1 cellular context compared by ENCODE assay signal in genomic region chr4:184807797-184808718, GRCh38.
TF ChIP-seq lines count a peak whose summit lies in the region.

No MANE protein-coding gene starts in this region.

TF ChIP-seq in HepG2, 621 proteins besides CTCF, POLR2A, EP300 and RAD21 (continued from another document):
- TF ChIP-seq MLX (CRISPR knock-in tag; IDR thresholded peaks at IDR 0.05): peak; percentile 44; the same call in 1 of the 2 replicates
- TF ChIP-seq ZNF629 (CRISPR knock-in tag; conservative IDR thresholded peaks at IDR 0.05): no peak
- TF ChIP-seq ZNF569 (CRISPR knock-in tag; IDR thresholded peaks at IDR 0.05; ENCODE audit: borderline replicate concordance): no peak
- TF ChIP-seq IKZF1 (IDR thresholded peaks at IDR 0.05): no peak
- no peak for TF ChIP-seq BRCA1 (CRISPR knock-in tag; IDR thresholded peaks at IDR 0.05)
- TF ChIP-seq SOX13 (IDR thresholded peaks at IDR 0.05): peak; percentile 50
- peak in 1 of 2 experiments; percentile 94; a peak in 2 of 4 replicates for TF ChIP-seq SOX13 (CRISPR knock-in tag; conservative IDR thresholded peaks at IDR 0.05 in 1 of 2, IDR thresholded peaks at IDR 0.05 in 1 of 2)
- no peak for TF ChIP-seq ZNF260 (CRISPR knock-in tag; IDR thresholded peaks at IDR 0.05; ENCODE audit: borderline replicate concordance, low read depth)
- TF ChIP-seq RFX3 (CRISPR knock-in tag; IDR thresholded peaks at IDR 0.05): no peak
- 0 out of 2 replicates have a peak, but pooled peaks have one; percentile 17 for TF ChIP-seq TBX3 (IDR thresholded peaks at IDR 0.05; ENCODE audit: borderline replicate concordance)
- no peak for TF ChIP-seq ZNF18 (CRISPR knock-in tag; IDR thresholded peaks at IDR 0.05; ENCODE audit: insufficient replicate concordance)
- no peak for TF ChIP-seq DPF2 (CRISPR knock-in tag; IDR thresholded peaks at IDR 0.05; ENCODE audit: borderline replicate concordance, low read depth)
- no peak for TF ChIP-seq THYN1 (CRISPR knock-in tag; IDR thresholded peaks at IDR 0.05; ENCODE audit: borderline replicate concordance, low read depth)
- 0 out of 2 replicates have a peak, but pooled peaks have one; percentile 29 for TF ChIP-seq ZBTB20 (CRISPR knock-in tag; IDR thresholded peaks at IDR 0.05; ENCODE audit: borderline replicate concordance, low read depth)
- TF ChIP-seq ARNTL (CRISPR knock-in tag; IDR thresholded peaks at IDR 0.05): no peak
- no peak for TF ChIP-seq NFE2L1 (CRISPR knock-in tag; IDR thresholded peaks at IDR 0.05; ENCODE audit: borderline replicate concordance)
- TF ChIP-seq NAIF1 (CRISPR knock-in tag; IDR thresholded peaks at IDR 0.05; ENCODE audit: borderline replicate concordance): no peak
- TF ChIP-seq POLR2AphosphoS5 (IDR thresholded peaks at IDR 0.05; ENCODE audit: low read depth, low read length): no peak
- TF ChIP-seq ZNF703 (CRISPR knock-in tag; IDR thresholded peaks at IDR 0.05; ENCODE audit: borderline replicate concordance): no peak
- TF ChIP-seq GRHL1 (CRISPR knock-in tag; conservative IDR thresholded peaks at IDR 0.05): no peak
- TF ChIP-seq ZNF674 (CRISPR knock-in tag; IDR thresholded peaks at IDR 0.05; ENCODE audit: low read depth): no peak
- no peak for TF ChIP-seq KAT2B (IDR thresholded peaks at IDR 0.05; ENCODE audit: borderline replicate concordance, low read depth, low read length)
- TF ChIP-seq ZNF570 (CRISPR knock-in tag; IDR thresholded peaks at IDR 0.05; ENCODE audit: borderline replicate concordance): no peak
- TF ChIP-seq RAD51 (IDR thresholded peaks at IDR 0.05; ENCODE audit: borderline replicate concordance): no peak; the same call in 1 of the 2 replicates
- TF ChIP-seq TRIM22 (IDR thresholded peaks at IDR 0.05): no peak
- TF ChIP-seq ZBED4 (CRISPR knock-in tag; IDR thresholded peaks at IDR 0.05; ENCODE audit: borderline replicate concordance): no peak
- TF ChIP-seq TOE1 (CRISPR knock-in tag; IDR thresholded peaks at IDR 0.05): no peak
- no peak for TF ChIP-seq KAT7 (CRISPR knock-in tag; IDR thresholded peaks at IDR 0.05; ENCODE audit: borderline replicate concordance)
- TF ChIP-seq EED (CRISPR knock-in tag; IDR thresholded peaks at IDR 0.05): no peak
- peak; percentile 81 for TF ChIP-seq MNT (IDR thresholded peaks at IDR 0.05)
- no peak for TF ChIP-seq TCF7L2 (IDR thresholded peaks at IDR 0.05; ENCODE audit: low read depth, low read length)
- no peak for TF ChIP-seq TAF15 (IDR thresholded peaks at IDR 0.05; ENCODE audit: low read depth, low read length, poor library complexity, severe bottlenecking)
- no peak for TF ChIP-seq MAFF (IDR thresholded peaks at IDR 0.05; ENCODE audit: low read depth, low read length)
- TF ChIP-seq GPN1 (CRISPR knock-in tag; IDR thresholded peaks at IDR 0.05; ENCODE audit: borderline replicate concordance): no peak
- no peak for TF ChIP-seq BCL3 (CRISPR knock-in tag; IDR thresholded peaks at IDR 0.05)
- TF ChIP-seq CREB1 (IDR thresholded peaks at IDR 0.05): 0 out of 2 replicates have a peak, but pooled peaks have one; percentile 2
- TF ChIP-seq CREB1 (CRISPR knock-in tag; IDR thresholded peaks at IDR 0.05): peak; percentile 58
- TF ChIP-seq IKZF5 (CRISPR knock-in tag; IDR thresholded peaks at IDR 0.05): no peak
